Comparison of ENCODE assay signal across 9 cellular contexts in genomic region chr11:120912504-120912903, GRCh38.
DNase-seq lines count a peak whose midpoint lies in the region; ATAC-seq, FAIRE-seq and TF ChIP-seq lines count a peak whose summit lies in the region.
"Had no signal": no experiment of that assay in that cellular context is flagged by ENCODE, and none has a peak within 500 bp of the region (broad histone marks: within the 10 kb centered on the region; RNA-seq: fewer than 3 reads in every experiment).

No MANE protein-coding gene starts in this region.

- ATAC-seq in GM21619 (IDR thresholded peaks at IDR 0.05; ENCODE audit: unreplicated experiment): no peak
- ATAC-seq in GM18909 (IDR thresholded peaks at IDR 0.05; ENCODE audit: poor library complexity, unreplicated experiment): no peak

- peak; percentile 34 for DNase-seq in GF-D8 (lab: John Stamatoyannopoulos, UW)
- peak; percentile 44 for DNase-seq in LNCaP clone FGC (ENCODE audit: low read depth)
- peak; percentile 52 for DNase-seq in bronchial epithelial cell (ENCODE audit: low read depth)
- DNase-seq in MG63: no peak
- no peak for DNase-seq in germinal center (ENCODE audit: low spot score)

- H3K4me1 Mint-ChIP-seq in nephron: peaks cover 9% of the 10 kb centered on the region

- H3K27ac Mint-ChIP-seq in nephron: no peak overlapping the region

- TF ChIP-seq CTCF in LNCaP clone FGC (IDR thresholded peaks at IDR 0.05; ENCODE audit: control insufficient read depth, extremely low read depth, insufficient read depth) (peak; percentile 68), bronchial epithelial cell (IDR thresholded peaks at IDR 0.05; ENCODE audit: insufficient read depth, low read length, severe bottlenecking) (peak; percentile 51), nephron (IDR thresholded peaks at IDR 0.05; ENCODE audit: unreplicated experiment in 3 of 3) (peak; percentile 41 to 54 (median 47))

- H3K27me3 ChIP-seq in bronchial epithelial cell (ENCODE audit: control insufficient read depth, insufficient read depth, low read length) (no peaks in the 10 kb centered on the region), MG63 (no peaks in the 10 kb centered on the region)

- FAIRE-seq in bronchial epithelial cell (lab: Jason Lieb, UNC): no peak
- FAIRE-seq: colon had no signal

- no peak overlapping the region for H3K4me3 Mint-ChIP-seq in nephron

- peaks cover 15% of the 10 kb centered on the region for H3K27me3 Mint-ChIP-seq in nephron (ENCODE audit: low read depth)

- no peak overlapping the region for H3K4me3 ChIP-seq in LNCaP clone FGC (ENCODE audit: low read depth, low read length)
- H3K4me3 ChIP-seq in bronchial epithelial cell (ENCODE audit: low read depth, low read length): no peak overlapping the region
- no peak overlapping the region for H3K4me3 ChIP-seq in MG63

- no peaks in the 10 kb centered on the region for H3K9me3 Mint-ChIP-seq in nephron

- no peaks in the 10 kb centered on the region for H3K9me3 ChIP-seq in MG63

- peaks cover 3% of the 10 kb centered on the region for H3K36me3 Mint-ChIP-seq in nephron (ENCODE audit: low read depth)

- H3K36me3 ChIP-seq in bronchial epithelial cell (ENCODE audit: control insufficient read depth, insufficient read depth, low read length) (no peaks in the 10 kb centered on the region), MG63 (no peaks in the 10 kb centered on the region)

Comparison
In these comparisons a context has a peak if more than half of its experiments do, and no peak if none do; other contexts are left out.
1. DNase-seq: peak in GF-D8 (single experiment), LNCaP clone FGC (single experiment) and bronchial epithelial cell (single experiment); none in MG63 (single experiment) and germinal center (single experiment).
2. Peak in every context shown above with its lines, with median percentiles within 50 percentile points of each other: CTCF ChIP-seq.